Comparison of ENCODE assay signal across 11 cellular contexts in the genomic region with DNA sequence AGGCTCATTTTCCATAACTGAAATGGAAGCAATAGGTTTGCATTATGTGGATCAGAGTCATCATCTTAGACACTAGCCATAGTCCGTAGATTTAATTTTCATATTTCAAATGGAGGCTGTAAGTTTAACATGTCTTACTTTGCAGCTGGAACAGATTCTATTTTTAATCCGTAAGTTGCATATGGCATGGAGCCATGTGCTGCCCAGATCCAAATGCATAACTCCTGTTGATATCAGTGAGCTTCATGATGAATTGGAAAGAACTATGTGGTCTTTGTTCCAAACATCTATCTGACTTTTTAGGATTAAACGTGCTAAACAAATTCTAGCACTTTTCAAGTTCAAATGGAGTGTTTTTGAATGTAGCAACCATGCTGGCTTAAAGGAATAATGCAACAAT. TPM values are rescaled to one million over a fixed set of nuclear protein-coding genes. Genes with fewer than 3 reads are reported as not detected.
"Had no signal": no experiment of that assay in that cellular context is flagged by ENCODE, and none has a peak within 500 bp of the region (broad histone marks: within the 10 kb centered on the region; RNA-seq: fewer than 3 reads in every experiment).

No MANE protein-coding gene starts in this region.

- H3K27me3 ChIP-seq: colonic mucosa had no signal

- H3K9ac ChIP-seq: parathyroid adenoma had no signal

- H3K4me1 ChIP-seq: colonic mucosa, parathyroid adenoma had no signal

- H3K9me3 ChIP-seq: colonic mucosa had no signal

- H3K27ac ChIP-seq: colonic mucosa, parathyroid adenoma had no signal

- ATAC-seq: naive thymus-derived CD8-positive, alpha-beta T cell had no signal

- H3K4me3 ChIP-seq: colonic mucosa had no signal

- DNase-seq: activated CD4-positive, alpha-beta T cell treated with anti-CD3 and anti-CD28 coated beads, Interleukin-2, amount 50 U/mL, for 4 hours; amniotic stem cell; colonic mucosa; foreskin melanocyte; mesenchymal stem cell; naive thymus-derived CD8-positive, alpha-beta T cell; stimulated activated CD4-positive, alpha-beta T cell treated with anti-CD3 and anti-CD28 coated beads, Interleukin-15, amount 100 ng/mL, for 24 hours; stimulated activated CD4-positive, alpha-beta T cell treated with anti-CD3 and anti-CD28 coated beads, Interleukin-2, amount 100 ng/mL, for 48 hours had no signal

- H3K36me3 ChIP-seq: colonic mucosa had no signal

RNA-seq across cellular contexts. Expression of a gene that starts 43.4 kb away (rescaled TPM):
- total RNA-seq: activated CD8-positive, alpha-beta memory T cell treated with anti-CD3 and anti-CD28 coated beads for 36 hours; activated T-helper 1 cell treated with anti-CD3 and anti-CD28 coated beads, Interleukin-12 subunit alpha, Interleukin-12 subunit beta, Interleukin-2, Interleukin-4 antibody, amounts not matched to agents 30 ng/mL and 10 ng/mL and 1 ng/mL, durations not matched to agents 14 hours and 24 hours and 36 hours; naive thymus-derived CD8-positive, alpha-beta T cell had no signal
